8 cellular contexts compared by ENCODE assay signal in genomic region chr12:123231931-123232330, GRCh38. TPM values are rescaled to one million over a fixed set of nuclear protein-coding genes. Genes with fewer than 3 reads are reported as not detected.
DNase-seq lines count a peak whose midpoint lies in the region; ATAC-seq, FAIRE-seq and TF ChIP-seq lines count a peak whose summit lies in the region.

No MANE protein-coding gene starts in this region.

- ATAC-seq in psoas muscle (no peak), GM21529 (IDR thresholded peaks at IDR 0.05; ENCODE audit: unreplicated experiment) (no peak), GM21619 (IDR thresholded peaks at IDR 0.05; ENCODE audit: unreplicated experiment) (no peak), sciatic nerve (no peak)

- no peak for DNase-seq in GM12891 (ENCODE audit: insufficient read length, low spot score)
- no peak for DNase-seq in NT2/D1 (ENCODE audit: low read depth, low spot score)
- no peak for DNase-seq in endothelial cell of umbilical vein (ENCODE audit: low read depth, low spot score)
- no peak for DNase-seq in psoas muscle
- no peak for DNase-seq in germinal center (ENCODE audit: low spot score)
- no peak for DNase-seq in sciatic nerve (ENCODE audit: low spot score)

- CTCF ChIA-PET in endothelial cell of umbilical vein (lab: Charles Lee): interaction anchor here (0.6 to 13.1 kb wide), 9 partner anchors 33 to 387 kb away, joined by 3 to 255 read pairs (median 4); partner anchors contain the start of gene DDX55

- H3K4me1 ChIP-seq in NT2/D1 (ENCODE audit: insufficient read depth, insufficient read length): peaks cover 2% of the 10 kb centered on the region
- H3K4me1 ChIP-seq in endothelial cell of umbilical vein (ENCODE audit: control insufficient read depth, extremely low read depth, insufficient read depth, low read length): peaks cover 21% of the 10 kb centered on the region
- H3K4me1 ChIP-seq in psoas muscle: peaks cover 35% of the 10 kb centered on the region

- no TSS peak for BruUV-seq in endothelial cell of umbilical vein (replicated peaks; lab: Mats Ljungman, UMichigan)

- intact Hi-C loops in endothelial cell of umbilical vein (cut with micrococcal nuclease) (loop anchor here (2.0 to 5.0 kb wide), 2 partner anchors 80 to 257 kb away; partner anchors contain the start of genes OGFOD2 and PITPNM2), psoas muscle (cut with DNase I) (loop anchor here (5.0 kb wide), 3 partner anchors 190 to 705 kb away; partner anchors contain the start of genes KNTC1 (in 1 of the 2), OGFOD2 (in 1 of the 2) and RSRC2 (in 1 of the 2)), sciatic nerve (cut with DNase I) (no loop called here)

- WGBS in psoas muscle, 3 donors: 21 to 27% (median 24%) methylated on average over 5 of the region's 5 CpGs

- H3K9me3 ChIP-seq in NT2/D1 (ENCODE audit: insufficient read depth, low read length) (no peaks in the 10 kb centered on the region), endothelial cell of umbilical vein (replicated peaks; ENCODE audit: control insufficient read depth, insufficient read depth, low read length) (no peaks in the 10 kb centered on the region), psoas muscle (no peaks in the 10 kb centered on the region)

- no peak for TF ChIP-seq POLR2A in GM12891 (IDR thresholded peaks at IDR 0.05; ENCODE audit: low read depth, low read length)
- no peak for TF ChIP-seq POLR2A in endothelial cell of umbilical vein (IDR thresholded peaks at IDR 0.05; ENCODE audit: low read depth, low read length)

- peaks cover 57% of the 10 kb centered on the region for H3K79me2 ChIP-seq in endothelial cell of umbilical vein (ENCODE audit: control insufficient read depth, insufficient read depth, low read length)

- peak overlapping the region; percentile 98 for H2AFZ ChIP-seq in endothelial cell of umbilical vein (ENCODE audit: low read depth, low read length)

- H3K27me3 ChIP-seq in NT2/D1 (ENCODE audit: insufficient read depth, insufficient read length) (no peaks in the 10 kb centered on the region), endothelial cell of umbilical vein (ENCODE audit: control insufficient read depth in 2 of 2, insufficient read depth in 2 of 2, low read length in 2 of 2) (no peaks in the 10 kb centered on the region), psoas muscle (ENCODE audit: insufficient read depth in 3 of 3, low read length in 2 of 3) (no peaks in the 10 kb centered on the region)

- H3K36me3 ChIP-seq in NT2/D1 (ENCODE audit: insufficient read depth, insufficient read length, low read length) (peaks cover 45% of the 10 kb centered on the region), endothelial cell of umbilical vein (ENCODE audit: control insufficient read depth in 2 of 2, extremely low read depth in 1 of 2, insufficient read depth in 2 of 2, low read length in 2 of 2) (no peaks in the 10 kb centered on the region), psoas muscle (ENCODE audit: insufficient read depth in 1 of 2, low read depth in 1 of 2) (peaks cover 0 to 27% of the 10 kb centered on the region in 2 donors)

- H3K27ac ChIP-seq in endothelial cell of umbilical vein (ENCODE audit: insufficient read depth, low read depth, low read length): peak overlapping the region; percentile 86
- H3K27ac ChIP-seq in psoas muscle: no peak overlapping the region

- H3K4me3 ChIP-seq in NT2/D1 (ENCODE audit: insufficient read length, low read depth) (peak overlapping the region; percentile 96), endothelial cell of umbilical vein (replicated peaks in 1 of 3; ENCODE audit: insufficient read depth in 1 of 3, low read depth in 1 of 3, low read length in 3 of 3) (peak overlapping the region; percentile 65 to 100 (median 99)), psoas muscle (peak overlapping the region; percentile 100)

- no peaks in the 10 kb centered on the region for H4K20me1 ChIP-seq in endothelial cell of umbilical vein (replicated peaks; ENCODE audit: control insufficient read depth, extremely low read depth, insufficient read depth, low read length)

- TF ChIP-seq CTCF in endothelial cell of umbilical vein (IDR thresholded peaks at IDR 0.05; ENCODE audit: extremely low read depth in 1 of 2, insufficient read depth in 1 of 2, low read depth in 1 of 2, low read length in 2 of 2) (no peak), psoas muscle (IDR thresholded peaks at IDR 0.05) (no peak)

- POLR2A ChIA-PET in endothelial cell of umbilical vein (lab: Charles Lee): interaction anchor here (0.8 to 2.1 kb wide), 15 partner anchors 9 to 361 kb away, joined by 3 to 23 read pairs (median 5); partner anchors contain the start of gene OGFOD2

- no peaks in the 10 kb centered on the region for H3K9me1 ChIP-seq in endothelial cell of umbilical vein (replicated peaks; ENCODE audit: control insufficient read depth, extremely low read depth, insufficient read depth, low read length)

- H3K9ac ChIP-seq in NT2/D1 (ENCODE audit: insufficient read length, low read depth) (peak overlapping the region; percentile 93), endothelial cell of umbilical vein (replicated peaks; ENCODE audit: extremely low read depth, insufficient read depth, low read length) (peak overlapping the region; percentile 98)

- dilution Hi-C loops in endothelial cell of umbilical vein (cut with MboI; ENCODE audit: extremely low pct_ligation_motif_present, low sequenced_read_pairs): no loop called here

- H3K4me2 ChIP-seq in endothelial cell of umbilical vein (ENCODE audit: insufficient read depth, low read length): peak overlapping the region; percentile 97

- FAIRE-seq in GM12891 (lab: Jason Lieb, UNC): peak; percentile 55
- no peak for FAIRE-seq in endothelial cell of umbilical vein (lab: Jason Lieb, UNC)

TF ChIP-seq in GM12891, 5 proteins besides CTCF, POLR2A, EP300 and RAD21:
- TF ChIP-seq SPI1 (IDR thresholded peaks at IDR 0.05; ENCODE audit: low read depth, low read length): no peak
- no peak for TF ChIP-seq TAF1 (IDR thresholded peaks at IDR 0.05; ENCODE audit: low read depth, low read length)
- no peak for TF ChIP-seq POU2F2 (IDR thresholded peaks at IDR 0.05; ENCODE audit: low read depth, low read length)
- TF ChIP-seq PAX5 (IDR thresholded peaks at IDR 0.05; ENCODE audit: insufficient read depth, low read length, severe bottlenecking): no peak
- no peak for TF ChIP-seq POLR2AphosphoS5 (IDR thresholded peaks at IDR 0.05; ENCODE audit: low read depth, low read length)

TF ChIP-seq in endothelial cell of umbilical vein, 7 proteins besides CTCF, POLR2A, EP300 and RAD21:
- no peak for TF ChIP-seq POLR2AphosphoS5 (IDR thresholded peaks at IDR 0.05; ENCODE audit: insufficient read depth, low read depth, low read length)
- no peak for TF ChIP-seq GATA2 (IDR thresholded peaks at IDR 0.05; ENCODE audit: insufficient read depth, insufficient read length, low read depth, low read length)
- no peak for TF ChIP-seq EZH2 (IDR thresholded peaks at IDR 0.05; ENCODE audit: borderline replicate concordance, low read depth, low read length, severe bottlenecking)
- TF ChIP-seq JUN (IDR thresholded peaks at IDR 0.05; ENCODE audit: borderline replicate concordance, insufficient read depth, insufficient read length, low read depth): no peak
- TF ChIP-seq FOS (IDR thresholded peaks at IDR 0.05; ENCODE audit: borderline replicate concordance, insufficient read depth, low read length): no peak
- TF ChIP-seq, protein P1, sequence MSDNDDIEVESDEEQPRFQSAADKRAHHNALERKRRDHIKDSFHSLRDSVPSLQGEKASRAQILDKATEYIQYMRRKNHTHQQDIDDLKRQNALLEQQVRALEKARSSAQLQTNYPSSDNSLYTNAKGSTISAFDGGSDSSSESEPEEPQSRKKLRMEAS (IDR thresholded peaks at IDR 0.05; ENCODE audit: insufficient read depth, insufficient read length): no peak
- TF ChIP-seq MYC (IDR thresholded peaks at IDR 0.05; ENCODE audit: low read depth, low read length): no peak

RNA-seq across cellular contexts. Expression of gene MPHOSPH9, which starts 1.0 kb away (rescaled TPM):
- 17.9 TPM for polyA plus RNA-seq in GM12891 (2012; ENCODE audit: low read depth, missing spikeins)
- total RNA-seq in endothelial cell of umbilical vein: 42.4 and 55.6 TPM in 2 replicates
- 6.4 and 7.8 TPM in 2 replicates for polyA plus RNA-seq in endothelial cell of umbilical vein
- 10.8 and 12.0 TPM in 2 replicates for polyA plus RNA-seq in endothelial cell of umbilical vein (2011; cell fraction: cytosol; rRNA removed)
- polyA plus RNA-seq in endothelial cell of umbilical vein (2011; cell fraction: nucleus; rRNA removed): 35.5 and 53.6 TPM in 2 replicates
- polyA plus RNA-seq in endothelial cell of umbilical vein (2012): 15.3 and 21.6 TPM in 2 replicates
- polyA minus RNA-seq in endothelial cell of umbilical vein: 25.0 and 26.8 TPM in 2 replicates
- polyA minus RNA-seq in endothelial cell of umbilical vein (2011; cell fraction: cytosol; rRNA and poly(A)+ RNA removed): 37.2 TPM
- polyA minus RNA-seq in endothelial cell of umbilical vein (2011; cell fraction: nucleus; rRNA and poly(A)+ RNA removed): 40.3 and 71.6 TPM in 2 replicates
- 10 to 100 TPM in 3 of 4 donors, 1 to 10 TPM in 1; 8.7 to 14.4 (median 12.7) TPM for total RNA-seq in psoas muscle
- 1 to 10 TPM; 3.2 to 5.8 (median 3.2) TPM for polyA plus RNA-seq in psoas muscle
- total RNA-seq in sciatic nerve: 22.9 TPM

RNA-seq across cellular contexts. Expression of gene MTRFR, which starts 1.3 kb away (rescaled TPM):
- polyA plus RNA-seq in GM12891 (2012; ENCODE audit: low read depth, missing spikeins): 7.4 TPM
- total RNA-seq in endothelial cell of umbilical vein (12.0 and 14.4 TPM in 2 replicates), psoas muscle (1 to 10 TPM; 7.3 to 9.9 (median 8.6) TPM), sciatic nerve (10.3 TPM)
- polyA plus RNA-seq in endothelial cell of umbilical vein (8.8 and 9.1 TPM in 2 replicates), psoas muscle (10 to 100 TPM in 1 of 3 donors, 1 to 10 TPM in 2; 6.4 to 10.9 (median 7.1) TPM)
- 7.7 and 8.5 TPM in 2 replicates for polyA plus RNA-seq in endothelial cell of umbilical vein (2011; cell fraction: cytosol; rRNA removed)
- 3.2 and 4.0 TPM in 2 replicates for polyA plus RNA-seq in endothelial cell of umbilical vein (2011; cell fraction: nucleus; rRNA removed)
- polyA plus RNA-seq in endothelial cell of umbilical vein (2012): 13.0 and 14.9 TPM in 2 replicates
- 10.3 and 11.9 TPM in 2 replicates for polyA minus RNA-seq in endothelial cell of umbilical vein
- 16.6 TPM for polyA minus RNA-seq in endothelial cell of umbilical vein (2011; cell fraction: cytosol; rRNA and poly(A)+ RNA removed)
- 5.5 and 6.2 TPM in 2 replicates for polyA minus RNA-seq in endothelial cell of umbilical vein (2011; cell fraction: nucleus; rRNA and poly(A)+ RNA removed)

RNA-seq across cellular contexts. Expression of gene CDK2AP1, which starts 39.7 kb away (rescaled TPM):
- polyA plus RNA-seq in GM12891 (2012; ENCODE audit: low read depth, missing spikeins): 64.9 TPM
- 320 and 329 TPM in 2 replicates for total RNA-seq in endothelial cell of umbilical vein
- 259 and 345 TPM in 2 replicates for polyA plus RNA-seq in endothelial cell of umbilical vein
- 366 and 382 TPM in 2 replicates for polyA plus RNA-seq in endothelial cell of umbilical vein (2011; cell fraction: cytosol; rRNA removed)
- polyA plus RNA-seq in endothelial cell of umbilical vein (2011; cell fraction: nucleus; rRNA removed): 97.3 and 133 TPM in 2 replicates
- 264 and 304 TPM in 2 replicates for polyA plus RNA-seq in endothelial cell of umbilical vein (2012)
- 187 and 217 TPM in 2 replicates for polyA minus RNA-seq in endothelial cell of umbilical vein
- polyA minus RNA-seq in endothelial cell of umbilical vein (2011; cell fraction: cytosol; rRNA and poly(A)+ RNA removed): 51.3 TPM
- 29.2 and 41.5 TPM in 2 replicates for polyA minus RNA-seq in endothelial cell of umbilical vein (2011; cell fraction: nucleus; rRNA and poly(A)+ RNA removed)
- 10 to 100 TPM; 47.6 to 63.9 (median 55.1) TPM for total RNA-seq in psoas muscle
- polyA plus RNA-seq in psoas muscle: 100 to 1,000 TPM in 1 of 3 donors, 10 to 100 TPM in 2; 31.8 to 143 (median 67.3) TPM
- 80.8 TPM for total RNA-seq in sciatic nerve
